Comparison of ENCODE assay signal across 1 cellular context in the genomic region with DNA sequence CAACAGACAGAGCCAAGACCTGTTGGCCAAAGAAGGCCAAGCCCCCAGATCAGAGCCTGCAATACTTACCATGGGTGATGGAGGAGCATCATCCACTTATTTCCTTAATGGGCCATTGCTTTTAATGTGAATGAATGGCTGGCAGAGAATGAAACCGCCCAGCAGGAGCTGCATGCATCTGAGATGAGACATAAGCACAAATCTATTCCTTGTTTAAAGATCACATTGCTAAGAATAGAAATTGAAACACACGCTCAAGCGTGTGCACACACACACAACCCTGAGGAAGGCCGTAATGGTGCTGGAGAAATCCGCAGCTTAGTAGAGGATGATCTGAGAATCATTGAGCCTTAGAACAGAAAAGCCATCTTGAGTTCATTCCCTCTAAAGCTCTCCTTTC.
TF ChIP-seq lines count a peak whose summit lies in the region.

No MANE protein-coding gene starts in this region.

TF ChIP-seq in H1, 55 proteins besides CTCF, POLR2A, EP300 and RAD21 (continued from another document):
- TF ChIP-seq, protein P1, sequence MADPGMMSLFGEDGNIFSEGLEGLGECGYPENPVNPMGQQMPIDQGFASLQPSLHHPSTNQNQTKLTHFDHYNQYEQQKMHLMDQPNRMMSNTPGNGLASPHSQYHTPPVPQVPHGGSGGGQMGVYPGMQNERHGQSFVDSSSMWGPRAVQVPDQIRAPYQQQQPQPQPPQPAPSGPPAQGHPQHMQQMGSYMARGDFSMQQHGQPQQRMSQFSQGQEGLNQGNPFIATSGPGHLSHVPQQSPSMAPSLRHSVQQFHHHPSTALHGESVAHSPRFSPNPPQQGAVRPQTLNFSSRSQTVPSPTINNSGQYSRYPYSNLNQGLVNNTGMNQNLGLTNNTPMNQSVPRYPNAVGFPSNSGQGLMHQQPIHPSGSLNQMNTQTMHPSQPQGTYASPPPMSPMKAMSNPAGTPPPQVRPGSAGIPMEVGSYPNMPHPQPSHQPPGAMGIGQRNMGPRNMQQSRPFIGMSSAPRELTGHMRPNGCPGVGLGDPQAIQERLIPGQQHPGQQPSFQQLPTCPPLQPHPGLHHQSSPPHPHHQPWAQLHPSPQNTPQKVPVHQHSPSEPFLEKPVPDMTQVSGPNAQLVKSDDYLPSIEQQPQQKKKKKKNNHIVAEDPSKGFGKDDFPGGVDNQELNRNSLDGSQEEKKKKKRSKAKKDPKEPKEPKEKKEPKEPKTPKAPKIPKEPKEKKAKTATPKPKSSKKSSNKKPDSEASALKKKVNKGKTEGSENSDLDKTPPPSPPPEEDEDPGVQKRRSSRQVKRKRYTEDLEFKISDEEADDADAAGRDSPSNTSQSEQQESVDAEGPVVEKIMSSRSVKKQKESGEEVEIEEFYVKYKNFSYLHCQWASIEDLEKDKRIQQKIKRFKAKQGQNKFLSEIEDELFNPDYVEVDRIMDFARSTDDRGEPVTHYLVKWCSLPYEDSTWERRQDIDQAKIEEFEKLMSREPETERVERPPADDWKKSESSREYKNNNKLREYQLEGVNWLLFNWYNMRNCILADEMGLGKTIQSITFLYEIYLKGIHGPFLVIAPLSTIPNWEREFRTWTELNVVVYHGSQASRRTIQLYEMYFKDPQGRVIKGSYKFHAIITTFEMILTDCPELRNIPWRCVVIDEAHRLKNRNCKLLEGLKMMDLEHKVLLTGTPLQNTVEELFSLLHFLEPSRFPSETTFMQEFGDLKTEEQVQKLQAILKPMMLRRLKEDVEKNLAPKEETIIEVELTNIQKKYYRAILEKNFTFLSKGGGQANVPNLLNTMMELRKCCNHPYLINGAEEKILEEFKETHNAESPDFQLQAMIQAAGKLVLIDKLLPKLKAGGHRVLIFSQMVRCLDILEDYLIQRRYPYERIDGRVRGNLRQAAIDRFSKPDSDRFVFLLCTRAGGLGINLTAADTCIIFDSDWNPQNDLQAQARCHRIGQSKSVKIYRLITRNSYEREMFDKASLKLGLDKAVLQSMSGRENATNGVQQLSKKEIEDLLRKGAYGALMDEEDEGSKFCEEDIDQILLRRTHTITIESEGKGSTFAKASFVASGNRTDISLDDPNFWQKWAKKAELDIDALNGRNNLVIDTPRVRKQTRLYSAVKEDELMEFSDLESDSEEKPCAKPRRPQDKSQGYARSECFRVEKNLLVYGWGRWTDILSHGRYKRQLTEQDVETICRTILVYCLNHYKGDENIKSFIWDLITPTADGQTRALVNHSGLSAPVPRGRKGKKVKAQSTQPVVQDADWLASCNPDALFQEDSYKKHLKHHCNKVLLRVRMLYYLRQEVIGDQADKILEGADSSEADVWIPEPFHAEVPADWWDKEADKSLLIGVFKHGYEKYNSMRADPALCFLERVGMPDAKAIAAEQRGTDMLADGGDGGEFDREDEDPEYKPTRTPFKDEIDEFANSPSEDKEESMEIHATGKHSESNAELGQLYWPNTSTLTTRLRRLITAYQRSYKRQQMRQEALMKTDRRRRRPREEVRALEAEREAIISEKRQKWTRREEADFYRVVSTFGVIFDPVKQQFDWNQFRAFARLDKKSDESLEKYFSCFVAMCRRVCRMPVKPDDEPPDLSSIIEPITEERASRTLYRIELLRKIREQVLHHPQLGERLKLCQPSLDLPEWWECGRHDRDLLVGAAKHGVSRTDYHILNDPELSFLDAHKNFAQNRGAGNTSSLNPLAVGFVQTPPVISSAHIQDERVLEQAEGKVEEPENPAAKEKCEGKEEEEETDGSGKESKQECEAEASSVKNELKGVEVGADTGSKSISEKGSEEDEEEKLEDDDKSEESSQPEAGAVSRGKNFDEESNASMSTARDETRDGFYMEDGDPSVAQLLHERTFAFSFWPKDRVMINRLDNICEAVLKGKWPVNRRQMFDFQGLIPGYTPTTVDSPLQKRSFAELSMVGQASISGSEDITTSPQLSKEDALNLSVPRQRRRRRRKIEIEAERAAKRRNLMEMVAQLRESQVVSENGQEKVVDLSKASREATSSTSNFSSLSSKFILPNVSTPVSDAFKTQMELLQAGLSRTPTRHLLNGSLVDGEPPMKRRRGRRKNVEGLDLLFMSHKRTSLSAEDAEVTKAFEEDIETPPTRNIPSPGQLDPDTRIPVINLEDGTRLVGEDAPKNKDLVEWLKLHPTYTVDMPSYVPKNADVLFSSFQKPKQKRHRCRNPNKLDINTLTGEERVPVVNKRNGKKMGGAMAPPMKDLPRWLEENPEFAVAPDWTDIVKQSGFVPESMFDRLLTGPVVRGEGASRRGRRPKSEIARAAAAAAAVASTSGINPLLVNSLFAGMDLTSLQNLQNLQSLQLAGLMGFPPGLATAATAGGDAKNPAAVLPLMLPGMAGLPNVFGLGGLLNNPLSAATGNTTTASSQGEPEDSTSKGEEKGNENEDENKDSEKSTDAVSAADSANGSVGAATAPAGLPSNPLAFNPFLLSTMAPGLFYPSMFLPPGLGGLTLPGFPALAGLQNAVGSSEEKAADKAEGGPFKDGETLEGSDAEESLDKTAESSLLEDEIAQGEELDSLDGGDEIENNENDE (IDR thresholded peaks at IDR 0.05; ENCODE audit: insufficient replicate concordance, low read length) = no peak
- TF ChIP-seq SIRT6 (IDR thresholded peaks at IDR 0.05; ENCODE audit: low read length) (no peak), CBX5 (IDR thresholded peaks at IDR 0.05; ENCODE audit: low read depth, low read length) (no peak), CHD2 (IDR thresholded peaks at IDR 0.05; ENCODE audit: low read length) (no peak), TCF12 (IDR thresholded peaks at IDR 0.05; ENCODE audit: low read depth, low read length) (no peak), POU5F1 (IDR thresholded peaks at IDR 0.05; ENCODE audit: low read depth, low read length) (no peak), CTBP2 (IDR thresholded peaks at IDR 0.05; ENCODE audit: borderline replicate concordance, insufficient read depth, insufficient read length, low read length) (no peak), HDAC6 (IDR thresholded peaks at IDR 0.05; ENCODE audit: low read depth, low read length) (no peak), NANOG (IDR thresholded peaks at IDR 0.05; ENCODE audit: insufficient read depth, low read depth, low read length, poor library complexity, severe bottlenecking) (no peak), TBP (IDR thresholded peaks at IDR 0.05; ENCODE audit: low read depth, low read length) (no peak), JUND (IDR thresholded peaks at IDR 0.05; ENCODE audit: low read length) (no peak), CREB1 (IDR thresholded peaks at IDR 0.05) (no peak)
- TF ChIP-seq, protein P2, sequence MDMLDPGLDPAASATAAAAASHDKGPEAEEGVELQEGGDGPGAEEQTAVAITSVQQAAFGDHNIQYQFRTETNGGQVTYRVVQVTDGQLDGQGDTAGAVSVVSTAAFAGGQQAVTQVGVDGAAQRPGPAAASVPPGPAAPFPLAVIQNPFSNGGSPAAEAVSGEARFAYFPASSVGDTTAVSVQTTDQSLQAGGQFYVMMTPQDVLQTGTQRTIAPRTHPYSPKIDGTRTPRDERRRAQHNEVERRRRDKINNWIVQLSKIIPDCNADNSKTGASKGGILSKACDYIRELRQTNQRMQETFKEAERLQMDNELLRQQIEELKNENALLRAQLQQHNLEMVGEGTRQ (IDR thresholded peaks at IDR 0.05; ENCODE audit: low read length) = no peak
